In genomic region chr3:36595531-36595930, GRCh38 we compare ENCODE assay signal across 24 cellular contexts.
"Had no signal": no experiment of that assay in that cellular context is flagged by ENCODE, and none has a peak within 500 bp of the region (broad histone marks: within the 10 kb centered on the region; RNA-seq: fewer than 3 reads in every experiment).

No MANE protein-coding gene starts in this region.

- ATAC-seq: mucosa of descending colon; naive thymus-derived CD4-positive, alpha-beta T cell; natural killer cell treated with Interleukin-12 subunit alpha and Interleukin-12 subunit beta and Interleukin-15 and Interleukin-18, amount 100 ng/mL, for 72 hours; right cardiac atrium; stimulated activated memory B cell treated with anti-CD40 and anti-IgM and Interleukin-4, amounts not matched to agents 10 μg/mL and 1 μg/mL and 100 μg/mL, for 72 hours; stimulated activated naive CD8-positive, alpha-beta T cell treated with anti-CD3 and anti-CD28 coated beads, Interleukin-15, amount 100 ng/mL, for 72 hours had no signal

- H3K4me3 Mint-ChIP-seq: naive thymus-derived CD4-positive, alpha-beta T cell; natural killer cell treated with Interleukin-12 subunit alpha and Interleukin-12 subunit beta and Interleukin-15 and Interleukin-18, amount 100 ng/mL, for 72 hours; stimulated activated memory B cell treated with anti-CD40 and anti-IgM and Interleukin-4, amounts not matched to agents 10 μg/mL and 1 μg/mL and 100 μg/mL, for 72 hours; stimulated activated naive CD8-positive, alpha-beta T cell treated with anti-CD3 and anti-CD28 coated beads, Interleukin-15, amount 100 ng/mL, for 72 hours; type B pancreatic cell had no signal

- H3K79me2 ChIP-seq: hepatocyte had no signal

- H3K36me3 Mint-ChIP-seq: naive thymus-derived CD4-positive, alpha-beta T cell; natural killer cell treated with Interleukin-12 subunit alpha and Interleukin-12 subunit beta and Interleukin-15 and Interleukin-18, amount 100 ng/mL, for 72 hours; stimulated activated memory B cell treated with anti-CD40 and anti-IgM and Interleukin-4, amounts not matched to agents 10 μg/mL and 1 μg/mL and 100 μg/mL, for 72 hours; type B pancreatic cell had no signal

- H3K36me3 ChIP-seq: left ventricle myocardium inferior, ovary, prostate gland, sigmoid colon, spleen, tibial nerve, vagina had no signal

- FAIRE-seq: small intestine had no signal

- H3K27me3 ChIP-seq: ovary, sigmoid colon, spleen, tibial nerve, vagina had no signal

- DNase-seq: islet precursor cell; left ventricle myocardium inferior; midbrain; mucosa of descending colon; naive thymus-derived CD4-positive, alpha-beta T cell; ovary; posterior cingulate gyrus; retina; right cardiac atrium; sigmoid colon; small intestine; spleen; stimulated activated CD4-positive, alpha-beta T cell treated with anti-CD3 and anti-CD28 coated beads, Interleukin-4, amount 100 ng/mL, for 24 hours; stimulated activated naive CD4-positive, alpha-beta T cell treated with Interleukin-2 at 50 U/mL for 16 hours; stimulated activated naive CD8-positive, alpha-beta T cell treated with anti-CD3 and anti-CD28 coated beads, Interleukin-15, amount 100 ng/mL, for 72 hours; substantia nigra had no signal

- H3K27ac Mint-ChIP-seq: naive thymus-derived CD4-positive, alpha-beta T cell; natural killer cell treated with Interleukin-12 subunit alpha and Interleukin-12 subunit beta and Interleukin-15 and Interleukin-18, amount 100 ng/mL, for 72 hours; stimulated activated memory B cell treated with anti-CD40 and anti-IgM and Interleukin-4, amounts not matched to agents 10 μg/mL and 1 μg/mL and 100 μg/mL, for 72 hours; type B pancreatic cell had no signal

- H3K9me3 Mint-ChIP-seq: naive thymus-derived CD4-positive, alpha-beta T cell; stimulated activated memory B cell treated with anti-CD40 and anti-IgM and Interleukin-4, amounts not matched to agents 10 μg/mL and 1 μg/mL and 100 μg/mL, for 72 hours; stimulated activated naive CD8-positive, alpha-beta T cell treated with anti-CD3 and anti-CD28 coated beads, Interleukin-15, amount 100 ng/mL, for 72 hours had no signal

- H3K4me3 ChIP-seq: hepatocyte, left ventricle myocardium inferior, lung, mucosa of descending colon, ovary, prostate gland, sigmoid colon, spleen, tibial nerve, vagina had no signal

- H3K27ac ChIP-seq: hepatocyte, left ventricle myocardium inferior, ovary, prostate gland, sigmoid colon, spleen, tibial nerve, vagina had no signal

- H3K4me1 Mint-ChIP-seq: stimulated activated memory B cell treated with anti-CD40 and anti-IgM and Interleukin-4, amounts not matched to agents 10 μg/mL and 1 μg/mL and 100 μg/mL, for 72 hours; stimulated activated naive CD8-positive, alpha-beta T cell treated with anti-CD3 and anti-CD28 coated beads, Interleukin-15, amount 100 ng/mL, for 72 hours had no signal

- H3K4me2 ChIP-seq: hepatocyte had no signal

- H3K4me1 ChIP-seq: left ventricle myocardium inferior, prostate gland, sigmoid colon, spleen, vagina had no signal

- H2AFZ ChIP-seq: hepatocyte had no signal
